Comparison of ENCODE assay signal across 8 cellular contexts in the genomic region with DNA sequence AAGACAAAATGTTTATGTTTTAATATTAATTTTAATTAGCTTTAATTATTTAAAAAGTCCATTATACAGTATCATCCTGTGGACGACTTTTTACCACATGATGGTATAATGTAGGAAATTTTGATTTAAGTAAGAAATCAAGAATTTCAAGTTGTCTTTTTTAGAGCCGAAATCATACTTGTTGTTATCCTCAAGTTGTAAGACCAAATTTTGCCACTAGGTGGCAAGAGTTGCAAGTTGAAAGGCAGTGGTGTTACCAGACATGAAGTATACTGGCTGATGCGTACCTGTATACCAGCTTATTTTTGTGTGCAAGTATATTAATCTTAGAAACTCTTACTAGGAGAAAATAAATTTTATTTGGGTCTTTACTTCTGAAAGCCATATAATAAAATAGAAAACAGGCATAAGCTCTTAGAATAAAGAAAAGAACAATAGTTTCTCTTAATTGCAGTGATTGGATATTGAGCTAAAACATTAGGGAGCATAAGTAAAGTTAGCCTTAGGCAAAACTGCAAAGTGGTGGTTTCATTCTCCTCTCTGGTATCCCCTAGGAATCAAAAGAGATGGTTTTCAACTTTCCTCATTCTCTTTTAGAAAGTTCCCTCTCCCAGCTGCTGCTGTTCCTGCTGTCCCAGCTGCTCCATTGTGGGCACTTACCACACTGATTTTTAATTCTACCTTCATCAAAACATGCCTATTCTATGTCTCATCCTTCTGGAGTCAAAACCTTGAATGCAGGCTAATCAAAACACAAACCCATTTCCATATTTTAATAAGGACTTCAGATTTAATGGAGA.
DNase-seq lines count a peak whose midpoint lies in the region; ATAC-seq lines count a peak whose summit lies in the region.

No MANE protein-coding gene starts in this region.

- peaks cover 3% of the 10 kb centered on the region for H3K9me3 Mint-ChIP-seq in memory B cell

- intact Hi-C loops in Right ventricle myocardium superior (cut with DNase I): loop anchor here (10.0 kb wide), 1 partner anchor 960 kb away; no protein-coding TSS in a partner anchor
- intact Hi-C loops in cardiac septum (cut with DNase I): loop anchor here (5.0 to 10.0 kb wide), 4 partner anchors 280 to 958 kb away; no protein-coding TSS in a partner anchor

- no peak for DNase-seq in Right ventricle myocardium superior
- no peak for DNase-seq in cardiac septum (ENCODE audit: low spot score)
- peak; percentile 58 for DNase-seq in KG1 (lab: John Stamatoyannopoulos, UW)
- DNase-seq in OCI-M1 (lab: John Stamatoyannopoulos, UW): peak; percentile 82
- peak; percentile 87 for DNase-seq in dermis blood vessel endothelial cell
- peak; percentile 25 to 57 for DNase-seq in memory B cell (ENCODE audit: low spot score in 2 of 2)
- no peak for DNase-seq in cortex of kidney (lab: John Stamatoyannopoulos, UW)

- ATAC-seq in Right ventricle myocardium superior (ENCODE audit: poor library complexity) (peak; percentile 63), GM21737 (IDR thresholded peaks at IDR 0.05; ENCODE audit: unreplicated experiment) (peak; percentile 87), memory B cell (ENCODE audit: low read depth) (peak; percentile 62)

- H3K36me3 Mint-ChIP-seq in memory B cell: peaks cover 5% of the 10 kb centered on the region

- peaks cover 2% of the 10 kb centered on the region for H3K27me3 Mint-ChIP-seq in memory B cell

- peaks cover 5% of the 10 kb centered on the region for H3K4me1 Mint-ChIP-seq in memory B cell

- no peak overlapping the region for H3K27ac Mint-ChIP-seq in memory B cell

- H3K4me3 Mint-ChIP-seq in memory B cell: no peak overlapping the region

Comparison
In these comparisons a context has a peak if more than half of its experiments do, and no peak if none do; other contexts are left out.
1. DNase-seq: peak in KG1 (single experiment), OCI-M1 (single experiment), dermis blood vessel endothelial cell (single experiment) and memory B cell (2 of 2); none in Right ventricle myocardium superior (single experiment), cardiac septum (single experiment) and cortex of kidney (single experiment).
2. Peak in every context shown above with its lines, with median percentiles within 50 percentile points of each other: ATAC-seq.